In genomic region chr17:75633484-75634375, GRCh38 we compare ENCODE assay signal across 1 cellular context.
TF ChIP-seq lines count a peak whose summit lies in the region.

No MANE protein-coding gene starts in this region.

TF ChIP-seq in HepG2, 621 proteins besides CTCF, POLR2A, EP300 and RAD21 (continued from another document):
- no peak for TF ChIP-seq AFF4 (CRISPR knock-in tag; IDR thresholded peaks at IDR 0.05)
- no peak for TF ChIP-seq ZNF740 (CRISPR knock-in tag; IDR thresholded peaks at IDR 0.05)
- TF ChIP-seq ARHGAP35 (CRISPR knock-in tag; IDR thresholded peaks at IDR 0.05; ENCODE audit: borderline replicate concordance), result no peak
- peak; percentile 100 for TF ChIP-seq TGIF2 (CRISPR knock-in tag; IDR thresholded peaks at IDR 0.05)
- no peak for TF ChIP-seq KAT2B (IDR thresholded peaks at IDR 0.05; ENCODE audit: borderline replicate concordance, low read depth, low read length)
- no peak for TF ChIP-seq ZNF34 (CRISPR knock-in tag; IDR thresholded peaks at IDR 0.05; ENCODE audit: borderline replicate concordance)
